In the genomic region with DNA sequence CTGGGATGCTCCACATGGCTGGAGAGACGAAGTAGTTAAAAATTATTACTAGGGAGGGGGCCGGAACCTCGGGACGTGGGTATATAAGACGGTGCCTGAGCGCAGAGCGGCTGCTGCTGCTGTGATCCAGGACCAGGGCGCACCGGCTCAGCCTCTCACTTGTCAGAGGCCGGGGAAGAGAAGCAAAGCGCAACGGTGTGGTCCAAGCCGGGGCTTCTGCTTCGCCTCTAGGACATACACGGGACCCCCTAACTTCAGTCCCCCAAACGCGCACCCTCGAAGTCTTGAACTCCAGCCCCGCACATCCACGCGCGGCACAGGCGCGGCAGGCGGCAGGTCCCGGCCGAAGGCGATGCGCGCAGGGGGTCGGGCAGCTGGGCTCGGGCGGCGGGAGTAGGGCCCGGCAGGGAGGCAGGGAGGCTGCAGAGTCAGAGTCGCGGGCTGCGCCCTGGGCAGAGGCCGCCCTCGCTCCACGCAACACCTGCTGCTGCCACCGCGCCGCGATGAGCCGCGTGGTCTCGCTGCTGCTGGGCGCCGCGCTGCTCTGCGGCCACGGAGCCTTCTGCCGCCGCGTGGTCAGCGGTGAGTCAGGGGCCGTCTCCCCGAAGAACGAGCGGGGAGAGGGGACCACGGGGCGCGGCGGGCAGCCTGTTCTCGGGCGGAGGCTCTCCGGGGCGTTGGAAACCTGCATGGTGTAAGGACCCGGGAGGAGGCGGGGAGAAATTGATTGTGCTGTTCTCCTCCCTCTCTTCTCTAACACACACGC, we compare ENCODE assay signal across 10 cellular contexts. TPM values are rescaled to one million over a fixed set of nuclear protein-coding genes. Genes with fewer than 3 reads are reported as not detected.
DNase-seq lines count a peak whose midpoint lies in the region; ATAC-seq and TF ChIP-seq lines count a peak whose summit lies in the region.
"Had no signal": no experiment of that assay in that cellular context is flagged by ENCODE, and none has a peak within 500 bp of the region (broad histone marks: within the 10 kb centered on the region; RNA-seq: fewer than 3 reads in every experiment).

A gene with protein sequence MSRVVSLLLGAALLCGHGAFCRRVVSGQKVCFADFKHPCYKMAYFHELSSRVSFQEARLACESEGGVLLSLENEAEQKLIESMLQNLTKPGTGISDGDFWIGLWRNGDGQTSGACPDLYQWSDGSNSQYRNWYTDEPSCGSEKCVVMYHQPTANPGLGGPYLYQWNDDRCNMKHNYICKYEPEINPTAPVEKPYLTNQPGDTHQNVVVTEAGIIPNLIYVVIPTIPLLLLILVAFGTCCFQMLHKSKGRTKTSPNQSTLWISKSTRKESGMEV (plus strand): TSS at position 113 of the 766 bp plus-strand sequence. CDS start 391 bp downstream, at position 504.

- DNase-seq in NT2/D1 (ENCODE audit: low read depth, low spot score) (no peak), left ventricle myocardium inferior (peak; percentile 14), osteocyte (ENCODE audit: extremely low spot score, unreplicated experiment) (no peak), anterior cingulate cortex (lab: John Stamatoyannopoulos, UW) (no peak), HuH-7.5 (ENCODE audit: low spot score) (no peak), GM10266 (ENCODE audit: extremely low spot score) (no peak)
- DNase-seq: CD4-positive, alpha-beta memory T cell; PC-3 had no signal

- H3K27ac ChIP-seq in 22Rv1 (peak within 1 kb of the TSS; percentile 33), left ventricle myocardium inferior (replicated peaks) (no peak within 1 kb of the TSS)

- ATAC-seq in HG02840 (IDR thresholded peaks at IDR 0.05; ENCODE audit: low FRiP score, unreplicated experiment), result no peak
- ATAC-seq: PC-3 had no signal

- no peaks in the 10 kb centered on the region for H3K9me3 Mint-ChIP-seq in osteocyte (ENCODE audit: unreplicated experiment)

- H3K27ac Mint-ChIP-seq in osteocyte (ENCODE audit: unreplicated experiment), result no peak within 1 kb of the TSS
- H3K27ac Mint-ChIP-seq: CD4-positive, alpha-beta memory T cell had no signal

- TF ChIP-seq CTCF in 22Rv1 (IDR thresholded peaks at IDR 0.05) (no peak), left ventricle myocardium inferior (IDR thresholded peaks at IDR 0.05; ENCODE audit: borderline replicate concordance) (no peak), osteocyte (IDR thresholded peaks at IDR 0.05) (no peak), GM10266 (IDR thresholded peaks at IDR 0.05; ENCODE audit: control insufficient read depth, insufficient read depth, low read depth, missing control alignments) (no peak)

- intact Hi-C loops in left ventricle myocardium inferior (cut with micrococcal nuclease), result no loop called here

- peak within 1 kb of the TSS; percentile 61 for H3K9ac ChIP-seq in NT2/D1 (ENCODE audit: insufficient read length, low read depth)

- peaks cover 60% of the 10 kb centered on the region for H3K27me3 ChIP-seq in NT2/D1 (ENCODE audit: insufficient read depth, insufficient read length)
- H3K27me3 ChIP-seq in left ventricle myocardium inferior (ENCODE audit: low read depth), result peaks cover 43% of the 10 kb centered on the region

- H3K4me3 ChIP-seq in NT2/D1 (ENCODE audit: insufficient read length, low read depth) (peak within 1 kb of the TSS; percentile 52), left ventricle myocardium inferior (peak within 1 kb of the TSS; percentile 60)

- H3K27me3 Mint-ChIP-seq in osteocyte (ENCODE audit: unreplicated experiment), result peaks cover 33% of the 10 kb centered on the region

- peaks cover 9% of the 10 kb centered on the region for H3K4me1 Mint-ChIP-seq in osteocyte (ENCODE audit: unreplicated experiment)

- no peaks in the 10 kb centered on the region for H3K36me3 Mint-ChIP-seq in osteocyte (ENCODE audit: unreplicated experiment)
- H3K36me3 Mint-ChIP-seq: CD4-positive, alpha-beta memory T cell had no signal

- H3K9me3 ChIP-seq in NT2/D1 (ENCODE audit: insufficient read depth, low read length) (no peaks in the 10 kb centered on the region), left ventricle myocardium inferior (replicated peaks) (no peaks in the 10 kb centered on the region)

- H3K4me1 ChIP-seq in NT2/D1 (ENCODE audit: insufficient read depth, insufficient read length) (no peaks in the 10 kb centered on the region), left ventricle myocardium inferior (peaks cover 11% of the 10 kb centered on the region)

- peak within 1 kb of the TSS; percentile 64 for H3K4me3 Mint-ChIP-seq in osteocyte (ENCODE audit: unreplicated experiment)
- H3K4me3 Mint-ChIP-seq: CD4-positive, alpha-beta memory T cell had no signal

- H3K36me3 ChIP-seq in NT2/D1 (ENCODE audit: insufficient read depth, insufficient read length, low read length) (no peaks in the 10 kb centered on the region), left ventricle myocardium inferior (no peaks in the 10 kb centered on the region)

RNA-seq across cellular contexts. Expression of the gene that starts here (rescaled TPM):
- total RNA-seq in left ventricle myocardium inferior (0.25 TPM), osteocyte (0.19 TPM in 1 of 2 replicates, not detected in the other)
- total RNA-seq: PC-3 had no signal

Comparison
In these comparisons a context has a peak if more than half of its experiments do, and no peak if none do; other contexts are left out.
1. Peak in DNase-seq and H3K4me3 ChIP-seq in left ventricle myocardium inferior; RNA of the gene not detected or under 1 TPM.